12 cellular contexts compared by ENCODE assay signal in the genomic region with DNA sequence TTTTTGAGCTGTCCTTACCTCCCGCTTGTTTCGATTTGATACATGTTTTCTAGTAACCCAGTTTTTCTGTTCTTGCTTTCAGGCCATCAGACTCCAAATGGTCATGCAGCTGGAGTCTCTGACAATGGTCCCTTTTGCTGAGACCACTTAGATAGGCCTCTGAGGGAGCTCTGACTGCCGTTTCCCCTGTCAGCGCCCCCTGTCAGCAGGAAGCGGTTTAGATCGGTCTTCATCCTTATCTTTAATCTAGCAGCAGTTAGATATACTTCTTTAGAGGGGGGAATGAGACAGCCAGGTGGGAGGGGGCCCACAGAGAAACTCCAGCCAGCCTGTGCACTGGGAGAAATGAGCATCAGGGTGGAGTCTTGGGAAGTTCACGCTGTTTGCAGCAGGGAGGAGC.
DNase-seq lines count a peak whose midpoint lies in the region; ATAC-seq and TF ChIP-seq lines count a peak whose summit lies in the region.
"Had no signal": no experiment of that assay in that cellular context is flagged by ENCODE, and none has a peak within 500 bp of the region (broad histone marks: within the 10 kb centered on the region; RNA-seq: fewer than 3 reads in every experiment).

No MANE protein-coding gene starts in this region.

- ATAC-seq in HG02798 (IDR thresholded peaks at IDR 0.05; ENCODE audit: poor library complexity, unreplicated experiment) (peak; percentile 37), SK-N-SH treated with all-trans-retinoic acid at 6 μM for 48 hours (peak; percentile 59; the same call in 2 of the 3 replicates), GM21526 (IDR thresholded peaks at IDR 0.05; ENCODE audit: low FRiP score, unreplicated experiment) (no peak), upper lobe of right lung (no peak)

- intact Hi-C loops in upper lobe of right lung (cut with DNase I), result no loop called here
- intact Hi-C loops in posterior vena cava (cut with DNase I), result no loop called here

- no peak for TF ChIP-seq CTCF in upper lobe of right lung (IDR thresholded peaks at IDR 0.05)

- no peaks in the 10 kb centered on the region for H3K36me3 ChIP-seq in upper lobe of right lung

- peak; percentile 14 for DNase-seq in ELF-1 (ENCODE audit: low read depth, low spot score)
- DNase-seq in iPS-NIHi7 (ENCODE audit: extremely low spot score), result peak; percentile 34
- DNase-seq in stimulated activated naive CD4-positive, alpha-beta T cell (lab: John Stamatoyannopoulos, UW), result no peak
- DNase-seq in upper lobe of right lung, result no peak
- DNase-seq in posterior vena cava (ENCODE audit: low spot score), result no peak
- DNase-seq: activated CD4-positive, alpha-beta memory T cell treated with anti-CD3 and anti-CD28 coated beads, Interleukin-2, amount 10 ng/mL, durations not matched to agents 7 days and 5 days; activated naive CD4-positive, alpha-beta T cell treated with Interleukin-2 at 50 U/mL for 16 hours; CD4-positive, alpha-beta T cell; stimulated activated CD4-positive, alpha-beta T cell treated with anti-CD3 and anti-CD28 coated beads, Interleukin-4, amount 100 ng/mL, for 1 hour had no signal

- H3K27ac ChIP-seq in upper lobe of right lung, result no peak overlapping the region

- H3K4me3 ChIP-seq in upper lobe of right lung, result no peak overlapping the region

- H3K4me1 ChIP-seq in upper lobe of right lung, result no peaks in the 10 kb centered on the region

- no peaks in the 10 kb centered on the region for H3K27me3 ChIP-seq in upper lobe of right lung

- H3K9me3 ChIP-seq in upper lobe of right lung, result no peaks in the 10 kb centered on the region

TF ChIP-seq in SK-N-SH treated with all-trans-retinoic acid at 6 μM for 48 hours, 23 proteins besides CTCF, POLR2A, EP300 and RAD21:
- TF ChIP-seq ZNF70 (CRISPR knock-in tag; IDR thresholded peaks at IDR 0.05) (no peak), ZFP3 (CRISPR knock-in tag; IDR thresholded peaks at IDR 0.05) (no peak), SNAI2 (CRISPR knock-in tag; IDR thresholded peaks at IDR 0.05) (no peak), TCF4 (CRISPR knock-in tag; IDR thresholded peaks at IDR 0.05; ENCODE audit: borderline replicate concordance) (no peak), PPARA (CRISPR knock-in tag; IDR thresholded peaks at IDR 0.05; ENCODE audit: borderline replicate concordance) (no peak), ISL1 (CRISPR knock-in tag; IDR thresholded peaks at IDR 0.05) (no peak), BACH2 (CRISPR knock-in tag; IDR thresholded peaks at IDR 0.05; ENCODE audit: borderline replicate concordance) (no peak), GLIS3 (CRISPR knock-in tag; IDR thresholded peaks at IDR 0.05) (no peak), TOX (CRISPR knock-in tag; IDR thresholded peaks at IDR 0.05; ENCODE audit: borderline replicate concordance) (no peak), ESRRG (CRISPR knock-in tag; IDR thresholded peaks at IDR 0.05) (no peak), ARNTL (CRISPR knock-in tag; IDR thresholded peaks at IDR 0.05; ENCODE audit: borderline replicate concordance, low read depth) (no peak), ZC3H10 (CRISPR knock-in tag; IDR thresholded peaks at IDR 0.05) (no peak), ZNF8 (CRISPR knock-in tag; IDR thresholded peaks at IDR 0.05) (no peak), ZNF565 (CRISPR knock-in tag; conservative IDR thresholded peaks at IDR 0.05; ENCODE audit: low read depth) (no peak), ZFP30 (CRISPR knock-in tag; IDR thresholded peaks at IDR 0.05) (no peak)
- TF ChIP-seq, protein P1, sequence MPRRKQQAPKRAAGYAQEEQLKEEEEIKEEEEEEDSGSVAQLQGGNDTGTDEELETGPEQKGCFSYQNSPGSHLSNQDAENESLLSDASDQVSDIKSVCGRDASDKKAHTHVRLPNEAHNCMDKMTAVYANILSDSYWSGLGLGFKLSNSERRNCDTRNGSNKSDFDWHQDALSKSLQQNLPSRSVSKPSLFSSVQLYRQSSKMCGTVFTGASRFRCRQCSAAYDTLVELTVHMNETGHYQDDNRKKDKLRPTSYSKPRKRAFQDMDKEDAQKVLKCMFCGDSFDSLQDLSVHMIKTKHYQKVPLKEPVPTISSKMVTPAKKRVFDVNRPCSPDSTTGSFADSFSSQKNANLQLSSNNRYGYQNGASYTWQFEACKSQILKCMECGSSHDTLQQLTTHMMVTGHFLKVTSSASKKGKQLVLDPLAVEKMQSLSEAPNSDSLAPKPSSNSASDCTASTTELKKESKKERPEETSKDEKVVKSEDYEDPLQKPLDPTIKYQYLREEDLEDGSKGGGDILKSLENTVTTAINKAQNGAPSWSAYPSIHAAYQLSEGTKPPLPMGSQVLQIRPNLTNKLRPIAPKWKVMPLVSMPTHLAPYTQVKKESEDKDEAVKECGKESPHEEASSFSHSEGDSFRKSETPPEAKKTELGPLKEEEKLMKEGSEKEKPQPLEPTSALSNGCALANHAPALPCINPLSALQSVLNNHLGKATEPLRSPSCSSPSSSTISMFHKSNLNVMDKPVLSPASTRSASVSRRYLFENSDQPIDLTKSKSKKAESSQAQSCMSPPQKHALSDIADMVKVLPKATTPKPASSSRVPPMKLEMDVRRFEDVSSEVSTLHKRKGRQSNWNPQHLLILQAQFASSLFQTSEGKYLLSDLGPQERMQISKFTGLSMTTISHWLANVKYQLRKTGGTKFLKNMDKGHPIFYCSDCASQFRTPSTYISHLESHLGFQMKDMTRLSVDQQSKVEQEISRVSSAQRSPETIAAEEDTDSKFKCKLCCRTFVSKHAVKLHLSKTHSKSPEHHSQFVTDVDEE (CRISPR knock-in tag; IDR thresholded peaks at IDR 0.05), result no peak
- TF ChIP-seq, protein P2, sequence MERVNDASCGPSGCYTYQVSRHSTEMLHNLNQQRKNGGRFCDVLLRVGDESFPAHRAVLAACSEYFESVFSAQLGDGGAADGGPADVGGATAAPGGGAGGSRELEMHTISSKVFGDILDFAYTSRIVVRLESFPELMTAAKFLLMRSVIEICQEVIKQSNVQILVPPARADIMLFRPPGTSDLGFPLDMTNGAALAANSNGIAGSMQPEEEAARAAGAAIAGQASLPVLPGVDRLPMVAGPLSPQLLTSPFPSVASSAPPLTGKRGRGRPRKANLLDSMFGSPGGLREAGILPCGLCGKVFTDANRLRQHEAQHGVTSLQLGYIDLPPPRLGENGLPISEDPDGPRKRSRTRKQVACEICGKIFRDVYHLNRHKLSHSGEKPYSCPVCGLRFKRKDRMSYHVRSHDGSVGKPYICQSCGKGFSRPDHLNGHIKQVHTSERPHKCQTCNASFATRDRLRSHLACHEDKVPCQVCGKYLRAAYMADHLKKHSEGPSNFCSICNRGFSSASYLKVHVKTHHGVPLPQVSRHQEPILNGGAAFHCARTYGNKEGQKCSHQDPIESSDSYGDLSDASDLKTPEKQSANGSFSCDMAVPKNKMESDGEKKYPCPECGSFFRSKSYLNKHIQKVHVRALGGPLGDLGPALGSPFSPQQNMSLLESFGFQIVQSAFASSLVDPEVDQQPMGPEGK (CRISPR knock-in tag; IDR thresholded peaks at IDR 0.05; ENCODE audit: borderline replicate concordance), result no peak
- TF ChIP-seq, protein P3, sequence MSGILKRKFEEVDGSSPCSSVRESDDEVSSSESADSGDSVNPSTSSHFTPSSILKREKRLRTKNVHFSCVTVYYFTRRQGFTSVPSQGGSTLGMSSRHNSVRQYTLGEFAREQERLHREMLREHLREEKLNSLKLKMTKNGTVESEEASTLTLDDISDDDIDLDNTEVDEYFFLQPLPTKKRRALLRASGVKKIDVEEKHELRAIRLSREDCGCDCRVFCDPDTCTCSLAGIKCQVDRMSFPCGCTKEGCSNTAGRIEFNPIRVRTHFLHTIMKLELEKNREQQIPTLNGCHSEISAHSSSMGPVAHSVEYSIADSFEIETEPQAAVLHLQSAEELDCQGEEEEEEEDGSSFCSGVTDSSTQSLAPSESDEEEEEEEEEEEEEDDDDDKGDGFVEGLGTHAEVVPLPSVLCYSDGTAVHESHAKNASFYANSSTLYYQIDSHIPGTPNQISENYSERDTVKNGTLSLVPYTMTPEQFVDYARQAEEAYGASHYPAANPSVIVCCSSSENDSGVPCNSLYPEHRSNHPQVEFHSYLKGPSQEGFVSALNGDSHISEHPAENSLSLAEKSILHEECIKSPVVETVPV (CRISPR knock-in tag; IDR thresholded peaks at IDR 0.05), result no peak
- TF ChIP-seq, protein P4, sequence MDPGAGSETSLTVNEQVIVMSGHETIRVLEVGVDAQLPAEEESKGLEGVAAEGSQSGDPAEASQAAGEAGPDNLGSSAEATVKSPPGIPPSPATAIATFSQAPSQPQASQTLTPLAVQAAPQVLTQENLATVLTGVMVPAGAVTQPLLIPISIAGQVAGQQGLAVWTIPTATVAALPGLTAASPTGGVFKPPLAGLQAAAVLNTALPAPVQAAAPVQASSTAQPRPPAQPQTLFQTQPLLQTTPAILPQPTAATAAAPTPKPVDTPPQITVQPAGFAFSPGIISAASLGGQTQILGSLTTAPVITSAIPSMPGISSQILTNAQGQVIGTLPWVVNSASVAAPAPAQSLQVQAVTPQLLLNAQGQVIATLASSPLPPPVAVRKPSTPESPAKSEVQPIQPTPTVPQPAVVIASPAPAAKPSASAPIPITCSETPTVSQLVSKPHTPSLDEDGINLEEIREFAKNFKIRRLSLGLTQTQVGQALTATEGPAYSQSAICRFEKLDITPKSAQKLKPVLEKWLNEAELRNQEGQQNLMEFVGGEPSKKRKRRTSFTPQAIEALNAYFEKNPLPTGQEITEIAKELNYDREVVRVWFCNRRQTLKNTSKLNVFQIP (CRISPR knock-in tag; IDR thresholded peaks at IDR 0.05; ENCODE audit: borderline replicate concordance, low read depth), result no peak

Comparison
In these comparisons a context has a peak if more than half of its experiments do, and no peak if none do; other contexts are left out.
1. DNase-seq: peak in ELF-1 (single experiment) and iPS-NIHi7 (single experiment); none in stimulated activated naive CD4-positive, alpha-beta T cell (0 of 6), upper lobe of right lung (single experiment) and posterior vena cava (single experiment).
2. ATAC-seq: peak in HG02798 (single experiment) and SK-N-SH treated with all-trans-retinoic acid at 6 μM for 48 hours (single experiment); none in GM21526 (single experiment) and upper lobe of right lung (single experiment).